Comparison of ENCODE assay signal across 8 cellular contexts in the genomic region with DNA sequence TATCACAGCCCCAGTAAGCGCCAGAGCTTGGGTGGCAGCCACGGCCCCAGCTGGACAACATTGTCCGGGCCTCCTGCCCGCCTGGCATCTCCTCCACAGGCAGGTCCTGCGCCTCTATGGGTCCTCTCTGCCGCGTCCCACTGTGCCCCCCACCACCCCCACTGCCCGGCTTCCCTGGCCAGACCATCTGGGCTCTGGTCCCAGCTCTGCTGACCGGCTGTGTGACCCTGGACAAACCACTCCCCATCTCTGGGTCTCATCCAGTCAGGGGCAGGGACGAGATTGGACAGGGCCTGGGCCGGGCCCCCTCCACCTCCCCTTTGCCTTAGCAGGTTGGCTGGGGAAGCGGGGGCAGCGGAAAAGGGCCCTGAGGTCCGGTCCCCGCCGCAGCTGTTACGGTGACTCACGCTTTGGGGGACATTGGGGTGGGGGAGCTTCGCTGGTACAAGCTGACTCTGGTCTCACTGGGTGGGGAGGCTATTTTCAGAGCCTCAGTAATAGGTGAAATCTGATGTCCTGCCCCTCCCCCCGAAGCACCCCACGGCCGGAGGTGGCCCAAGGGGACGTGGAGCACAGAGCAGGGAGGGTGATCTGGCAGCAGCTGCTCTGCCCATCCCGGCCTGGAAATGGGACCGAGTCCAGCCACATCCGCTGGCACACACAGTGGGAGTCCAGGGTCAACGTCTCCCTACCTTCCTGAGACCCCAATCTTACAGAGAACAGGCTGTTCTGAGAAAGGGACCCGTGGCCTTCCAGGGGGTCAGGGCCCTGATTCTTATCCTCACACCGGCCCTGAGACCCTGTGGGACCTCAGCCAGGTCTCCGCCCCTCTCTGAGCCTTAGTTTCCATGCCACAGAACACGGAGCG. TPM values are rescaled to one million over a fixed set of nuclear protein-coding genes. Genes with fewer than 3 reads are reported as not detected.
DNase-seq lines count a peak whose midpoint lies in the region; ATAC-seq and TF ChIP-seq lines count a peak whose summit lies in the region.

No MANE protein-coding gene starts in this region.

- no peak overlapping the region for H2BK5ac ChIP-seq in mesenchymal stem cell (ENCODE audit: low read depth, low read length, poor library complexity, severe bottlenecking)

- no peaks in the 10 kb centered on the region for H3K27me3 ChIP-seq in Panc1 (ENCODE audit: control insufficient read depth, insufficient read depth, low read length)
- no peaks in the 10 kb centered on the region for H3K27me3 ChIP-seq in mesenchymal stem cell (ENCODE audit: control insufficient read depth in 1 of 2, insufficient read depth in 1 of 2, low read length in 2 of 2)
- no peaks in the 10 kb centered on the region for H3K27me3 ChIP-seq in thoracic aorta (replicated peaks; ENCODE audit: insufficient read depth)

- H3K4me2 ChIP-seq in mesenchymal stem cell (ENCODE audit: low read length, poor library complexity, severe bottlenecking) = peak overlapping the region; percentile 47

- no peak overlapping the region for H2AK5ac ChIP-seq in mesenchymal stem cell (ENCODE audit: low read length, severe bottlenecking)

- in situ Hi-C loops in Panc1 (cut with HindIII; ENCODE audit: low pct_unique_long_range_greater_than_20kb, low sequenced_read_pairs) = no loop called here
- in situ Hi-C loops in KBM-7 (cut with MboI; ENCODE audit: low pct_unique_long_range_greater_than_20kb, low sequenced_read_pairs) = no loop called here

- H3K27ac ChIP-seq in Panc1 (ENCODE audit: low read length) (peak overlapping the region; percentile 95), mesenchymal stem cell (ENCODE audit: low read length, poor library complexity, severe bottlenecking) (no peak overlapping the region), thoracic aorta (peak overlapping the region; percentile 86 to 99)

- peak overlapping the region; percentile 15 to 76 for H2BK12ac ChIP-seq in mesenchymal stem cell (ENCODE audit: low read length in 2 of 2)

- H3K79me1 ChIP-seq in mesenchymal stem cell (replicated peaks; ENCODE audit: low read length, poor library complexity, severe bottlenecking) = peaks cover 27% of the 10 kb centered on the region

- H4K91ac ChIP-seq in mesenchymal stem cell (ENCODE audit: low read length) = peak overlapping the region; percentile 66

- WGBS in mesenchymal stem cell = 66% methylated on average over 31 of the region's 32 CpGs

- H3K23ac ChIP-seq in mesenchymal stem cell (ENCODE audit: low read length in 2 of 2) = peak overlapping the region in 1 of 2 experiments; percentile 62

- no TSS peak for BruUV-seq in Panc1 (replicated peaks; lab: Mats Ljungman, UMichigan)

- H3K4me1 ChIP-seq in Panc1 (ENCODE audit: control insufficient read depth, insufficient read depth, low read length) = peaks cover 51% of the 10 kb centered on the region
- H3K4me1 ChIP-seq in mesenchymal stem cell (ENCODE audit: control insufficient read depth, insufficient read depth, low read depth, low read length) = peaks cover 23% of the 10 kb centered on the region
- H3K4me1 ChIP-seq in thoracic aorta (ENCODE audit: control insufficient read depth in 1 of 2, low read depth in 2 of 2) = peaks cover 43 to 96% of the 10 kb centered on the region in 2 donors

- peak overlapping the region; percentile 57 for H3K9ac ChIP-seq in mesenchymal stem cell (ENCODE audit: low read length)

- no peak overlapping the region for H2BK120ac ChIP-seq in mesenchymal stem cell (ENCODE audit: low read depth, low read length)

- ATAC-seq in Panc1 = peak; percentile 82
- ATAC-seq in esophagus mucosa = peak; percentile 54
- peak; percentile 72 for ATAC-seq in thoracic aorta (ENCODE audit: insufficient number of reproducible peaks, low FRiP score, low read depth)
- ATAC-seq in GM21825 (IDR thresholded peaks at IDR 0.05; ENCODE audit: unreplicated experiment) = no peak

- POLR2A ChIA-PET in Panc1 (lab: Charles Lee) = interaction anchor here (0.6 kb wide), 1 partner anchor 16 kb away, joined by 3 read pairs; no protein-coding TSS in a partner anchor

- H3K14ac ChIP-seq in mesenchymal stem cell (ENCODE audit: low read length in 2 of 2) = peak overlapping the region in 1 of 2 experiments; percentile 95

- peak overlapping the region; percentile 4 to 64 for H3K18ac ChIP-seq in mesenchymal stem cell (ENCODE audit: low read depth in 1 of 2, low read length in 2 of 2)

- intact Hi-C loops in Panc1 (cut with micrococcal nuclease; ENCODE audit: unreplicated experiment) = no loop called here

- DNase-seq in Panc1 (ENCODE audit: low read depth, low spot score) (no peak), mesenchymal stem cell (peak; percentile 45), thoracic aorta (ENCODE audit: low spot score) (peak; percentile 81), H4 (ENCODE audit: low spot score) (no peak), KBM-7 (no peak)
- no peak for DNase-seq in stimulated activated CD4-positive, alpha-beta T cell treated with anti-CD3 and anti-CD28 coated beads, Interleukin-4, amount 100 ng/mL, for 1 hour

- peak overlapping the region; percentile 30 for H4K8ac ChIP-seq in mesenchymal stem cell (ENCODE audit: low read length)

- CTCF ChIA-PET in Panc1 (lab: Charles Lee) = interaction anchor here (0.5 to 0.6 kb wide), 2 partner anchors 19 to 78 kb away, joined by 3 to 8 read pairs; no protein-coding TSS in a partner anchor

- TF ChIP-seq CTCF in Panc1 (IDR thresholded peaks at IDR 0.05) (no peak), thoracic aorta (IDR thresholded peaks at IDR 0.05) (no peak)

- H3K36me3 ChIP-seq in Panc1 (ENCODE audit: control insufficient read depth, insufficient read depth, low read length) (no peaks in the 10 kb centered on the region), mesenchymal stem cell (ENCODE audit: control insufficient read depth in 1 of 2, insufficient read depth in 2 of 2, low read depth in 1 of 2, low read length in 2 of 2) (peaks cover 9 to 26% of the 10 kb centered on the region in 2 experiments), thoracic aorta (no peaks in the 10 kb centered on the region)

- H2AFZ ChIP-seq in mesenchymal stem cell (ENCODE audit: low read depth, low read length) = no peak overlapping the region

- H2BK15ac ChIP-seq in mesenchymal stem cell (ENCODE audit: low read depth, poor library complexity, severe bottlenecking) = no peak overlapping the region

- H3K9me3 ChIP-seq in Panc1 (ENCODE audit: control insufficient read depth, insufficient read depth, low read depth, low read length) (no peaks in the 10 kb centered on the region), mesenchymal stem cell (ENCODE audit: control insufficient read depth, low read length) (no peaks in the 10 kb centered on the region), thoracic aorta (no peaks in the 10 kb centered on the region)

- H3K4me3 ChIP-seq in Panc1 (ENCODE audit: low read depth in 2 of 2, low read length in 2 of 2) (peak overlapping the region in 1 of 2 experiments; percentile 23; a peak in 2 of 4 replicates), mesenchymal stem cell (ENCODE audit: insufficient read depth in 1 of 2, low read depth in 1 of 2, low read length in 2 of 2) (peak overlapping the region in 1 of 2 experiments; percentile 10), thoracic aorta (peak overlapping the region; percentile 60)

- H3K4ac ChIP-seq in mesenchymal stem cell (ENCODE audit: low read depth in 1 of 2, low read length in 2 of 2) = no peak overlapping the region

RNA-seq across cellular contexts. Expression of gene NFIC, which starts 9.1 kb away (rescaled TPM):
- total RNA-seq in Panc1 (2021; ENCODE audit: unreplicated experiment) = 120 TPM
- polyA plus RNA-seq in Panc1 (2012; ENCODE audit: insufficient read length) = 56.0 TPM
- 68.2 TPM for total RNA-seq in esophagus mucosa
- polyA plus RNA-seq in mesenchymal stem cell (2013, experiment 1 of 2) = 101 TPM
- 98.4 TPM for polyA plus RNA-seq in mesenchymal stem cell (2013, experiment 2 of 2)
- 100 to 1,000 TPM; 178 to 203 TPM for total RNA-seq in thoracic aorta
- total RNA-seq in H4 (2014; rRNA removed; shearing (Covaris generic)) = 19.8 and 20.0 TPM in 2 replicates

Comparison
In these comparisons a context has a peak if more than half of its experiments do, and no peak if none do; other contexts are left out.
1. DNase-seq: peak in mesenchymal stem cell (single experiment) and thoracic aorta (single experiment); none in Panc1 (single experiment), H4 (single experiment), KBM-7 (single experiment) and stimulated activated CD4-positive, alpha-beta T cell treated with anti-CD3 and anti-CD28 coated beads, Interleukin-4, amount 100 ng/mL, for 1 hour (single experiment).